ENCODE assay signal across 8 cellular contexts in the genomic region with DNA sequence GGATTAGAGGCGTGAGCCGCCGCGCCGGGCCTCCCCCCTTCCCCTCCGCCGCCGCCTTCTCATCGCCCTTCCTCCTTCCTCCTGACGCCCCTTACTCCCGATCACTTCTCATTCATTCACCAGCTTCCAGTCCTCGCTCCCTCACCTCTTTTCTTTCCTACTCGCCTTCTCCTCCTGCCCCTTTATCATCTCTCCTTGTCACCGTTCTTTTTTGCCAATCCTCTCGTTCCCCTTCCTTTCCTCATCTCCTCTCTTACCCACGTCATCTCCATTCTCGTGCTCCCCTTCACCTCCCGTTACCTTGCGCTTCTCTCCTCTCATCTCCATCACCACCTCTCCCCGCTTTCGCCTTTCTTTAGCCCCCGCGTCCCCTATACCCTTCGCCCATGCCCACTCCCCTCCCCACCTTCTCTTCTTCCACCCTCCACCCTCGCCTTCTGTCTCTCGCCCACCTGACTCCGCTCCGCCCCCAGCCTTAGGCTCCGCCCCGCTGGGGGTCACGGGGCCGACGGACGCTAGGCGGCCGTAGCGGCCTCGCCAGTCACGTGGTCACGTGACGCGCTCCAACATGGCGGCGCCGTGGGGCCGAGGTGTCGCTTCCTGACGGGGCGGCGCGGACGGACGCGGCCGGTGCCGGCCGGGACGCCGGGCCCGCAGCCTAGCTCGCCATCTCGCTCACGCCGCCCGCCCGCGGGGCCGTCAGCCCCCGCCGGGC. TPM values are rescaled to one million over a fixed set of nuclear protein-coding genes. Genes with fewer than 3 reads are reported as not detected.
DNase-seq lines count a peak whose midpoint lies in the region; ATAC-seq and TF ChIP-seq lines count a peak whose summit lies in the region.

A gene (plus strand): TSS at position 544 of the 715 bp plus-strand sequence. CDS start 179 bp downstream, outside the sequence.

- H3K4me1 Mint-ChIP-seq in activated naive CD8-positive, alpha-beta T cell treated with anti-CD3 and anti-CD28 coated beads, Interleukin-2, amount 50 U/mL, for 24 hours = peaks cover 49% of the 10 kb centered on the region

- no peaks in the 10 kb centered on the region for H3K9me3 ChIP-seq in parathyroid adenoma (ENCODE audit: control insufficient read depth, low read length)
- no peaks in the 10 kb centered on the region for H3K9me3 ChIP-seq in tibial artery

- intact Hi-C loops in Right ventricle myocardium superior (cut with DNase I) (no loop called here), tibial artery (cut with DNase I; ENCODE audit: low total_unique reads) (no loop called here)

- peak; percentile 66 for DNase-seq in GM12864 (ENCODE audit: low read depth)
- DNase-seq in NCI-H1417 (lab: John Stamatoyannopoulos, UW) = peak; percentile 96 to 97 (median 96)
- peak; percentile 93 for DNase-seq in SW480 (ENCODE audit: low spot score)
- DNase-seq in activated naive CD8-positive, alpha-beta T cell treated with anti-CD3 and anti-CD28 coated beads, Interleukin-2, amount 50 U/mL, for 24 hours = peak; percentile 95
- peak; percentile 95 for DNase-seq in Right ventricle myocardium superior
- peak; percentile 92 to 95 for DNase-seq in tibial artery

- H2AFZ ChIP-seq in parathyroid adenoma = peak within 1 kb of the TSS; percentile 78

- H3K79me2 ChIP-seq in parathyroid adenoma = peaks cover 24% of the 10 kb centered on the region

- H3K9ac ChIP-seq in parathyroid adenoma = peak within 1 kb of the TSS; percentile 71

- H3K36me3 ChIP-seq in parathyroid adenoma (ENCODE audit: control insufficient read depth, insufficient read depth, low read length) (no peaks in the 10 kb centered on the region), tibial artery (no peaks in the 10 kb centered on the region)

- no peaks in the 10 kb centered on the region for H3K27me3 Mint-ChIP-seq in activated naive CD8-positive, alpha-beta T cell treated with anti-CD3 and anti-CD28 coated beads, Interleukin-2, amount 50 U/mL, for 24 hours

- no peaks in the 10 kb centered on the region for H3K9me3 Mint-ChIP-seq in activated naive CD8-positive, alpha-beta T cell treated with anti-CD3 and anti-CD28 coated beads, Interleukin-2, amount 50 U/mL, for 24 hours

- TF ChIP-seq CTCF in GM12864 (IDR thresholded peaks at IDR 0.05; ENCODE audit: low read depth, low read length, missing control alignments) (no peak), parathyroid adenoma (IDR thresholded peaks at IDR 0.05) (peak; percentile 15), tibial artery (IDR thresholded peaks at IDR 0.05) (peak in 1 of 2 experiments; percentile 22)

- peak; percentile 84 for ATAC-seq in HG02678 (IDR thresholded peaks at IDR 0.05; ENCODE audit: unreplicated experiment)
- ATAC-seq in activated naive CD8-positive, alpha-beta T cell treated with anti-CD3 and anti-CD28 coated beads, Interleukin-2, amount 50 U/mL, for 24 hours = peak; percentile 85
- peak; percentile 91 for ATAC-seq in Right ventricle myocardium superior (ENCODE audit: poor library complexity)

- no peaks in the 10 kb centered on the region for H3K36me3 Mint-ChIP-seq in activated naive CD8-positive, alpha-beta T cell treated with anti-CD3 and anti-CD28 coated beads, Interleukin-2, amount 50 U/mL, for 24 hours (ENCODE audit: low read depth)

- peak within 1 kb of the TSS; percentile 90 for H3K4me3 ChIP-seq in GM12864 (ENCODE audit: low read depth, low read length)
- H3K4me3 ChIP-seq in parathyroid adenoma (ENCODE audit: low read depth, low read length) = peak within 1 kb of the TSS; percentile 61
- peak within 1 kb of the TSS; percentile 90 to 95 for H3K4me3 ChIP-seq in tibial artery

- peak within 1 kb of the TSS; percentile 98 for H3K27ac Mint-ChIP-seq in activated naive CD8-positive, alpha-beta T cell treated with anti-CD3 and anti-CD28 coated beads, Interleukin-2, amount 50 U/mL, for 24 hours

- peak within 1 kb of the TSS; percentile 92 for H3K27ac ChIP-seq in parathyroid adenoma
- peak within 1 kb of the TSS; percentile 95 to 98 for H3K27ac ChIP-seq in tibial artery

- H3K4me2 ChIP-seq in parathyroid adenoma (ENCODE audit: low read length) = peak within 1 kb of the TSS; percentile 88

- H3K27me3 ChIP-seq in parathyroid adenoma (ENCODE audit: control insufficient read depth, insufficient read depth, low read length) = no peaks in the 10 kb centered on the region
- H3K27me3 ChIP-seq in tibial artery = no peaks in the 10 kb centered on the region

- H3K4me1 ChIP-seq in parathyroid adenoma (peaks cover 13% of the 10 kb centered on the region), tibial artery (peaks cover 0 to 36% (median 20%) of the 10 kb centered on the region in 4 donors)

- peak within 1 kb of the TSS; percentile 99 for H3K4me3 Mint-ChIP-seq in activated naive CD8-positive, alpha-beta T cell treated with anti-CD3 and anti-CD28 coated beads, Interleukin-2, amount 50 U/mL, for 24 hours

RNA-seq across cellular contexts. Expression of the gene that starts here (rescaled TPM):
- 36.8 TPM for total RNA-seq in Right ventricle myocardium superior

Comparison
In these comparisons a context has a peak if more than half of its experiments do, and no peak if none do; other contexts are left out.
1. Peak in every context shown above with its lines: DNase-seq, ATAC-seq, H3K4me3 ChIP-seq and H3K27ac ChIP-seq.